8 cellular contexts compared by ENCODE assay signal in the genomic region with DNA sequence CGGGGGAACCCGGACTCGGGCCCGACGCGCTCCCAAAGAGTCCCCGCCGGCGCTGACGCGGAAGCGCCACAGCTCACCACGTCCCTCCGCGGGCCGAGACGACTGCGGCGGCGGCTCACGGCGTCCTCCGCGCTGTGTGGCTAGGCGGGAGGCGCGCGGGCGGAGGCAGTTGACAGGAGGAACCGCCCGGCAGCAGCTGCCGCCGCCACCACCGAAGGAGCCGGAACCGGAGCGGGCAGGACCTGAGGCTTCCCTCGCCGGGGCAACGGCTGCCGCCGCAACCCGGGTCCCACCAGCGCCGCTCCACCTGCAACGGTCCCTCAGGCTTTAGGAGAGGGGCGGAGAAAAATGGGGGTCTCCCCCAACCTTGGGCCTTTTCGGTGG. TPM values are rescaled to one million over a fixed set of nuclear protein-coding genes. Genes with fewer than 3 reads are reported as not detected.
DNase-seq lines count a peak whose midpoint lies in the region; ATAC-seq and TF ChIP-seq lines count a peak whose summit lies in the region.

No MANE protein-coding gene starts in this region.

- no peaks in the 10 kb centered on the region for H3K9me3 Mint-ChIP-seq in CD8-positive, alpha-beta memory T cell

- POLR2A ChIA-PET in CD8-positive, alpha-beta memory T cell (lab: Charles Lee), result interaction anchor here (0.6 to 2.8 kb wide), 18 partner anchors 9 to 138 kb away, joined by 3 to 22 read pairs (median 4); no protein-coding TSS in a partner anchor

- peak overlapping the region; percentile 92 to 100 (median 97) for H3K4me3 Mint-ChIP-seq in CD8-positive, alpha-beta memory T cell

- H3K27me3 ChIP-seq in CD8-positive, alpha-beta memory T cell (ENCODE audit: insufficient read depth, low read length, poor library complexity, severe bottlenecking), result no peaks in the 10 kb centered on the region
- no peaks in the 10 kb centered on the region for H3K27me3 ChIP-seq in breast epithelium

- TF ChIP-seq POLR2A in breast epithelium (IDR thresholded peaks at IDR 0.05), result no peak

- H3K4me1 ChIP-seq in CD8-positive, alpha-beta memory T cell (ENCODE audit: insufficient read depth, low read length), result peaks cover 44% of the 10 kb centered on the region
- peaks cover 0 to 4% of the 10 kb centered on the region in 2 donors for H3K4me1 ChIP-seq in breast epithelium

- peak overlapping the region; percentile 95 for H3K4me3 ChIP-seq in CD8-positive, alpha-beta memory T cell (ENCODE audit: low read length)
- H3K4me3 ChIP-seq in breast epithelium, result peak overlapping the region; percentile 93 to 98 (median 95)

- H3K27ac Mint-ChIP-seq in CD8-positive, alpha-beta memory T cell, result peak overlapping the region; percentile 92 to 97 (median 96)

- H3K4me1 Mint-ChIP-seq in CD8-positive, alpha-beta memory T cell, result peaks cover 55 to 65% (median 61%) of the 10 kb centered on the region in 3 donors

- ATAC-seq in GM19395 (IDR thresholded peaks at IDR 0.05; ENCODE audit: unreplicated experiment), result peak; percentile 46

- peak in 4 of 5 donors; percentile 54 to 81 (median 66) for DNase-seq in CD8-positive, alpha-beta memory T cell
- DNase-seq in HUDEP-2 (lab: John Stamatoyannopoulos, UW; ENCODE audit: unreplicated experiment in 76 of 76), result peak in 42 of 76 experiments; percentile 11 to 75 (median 34)
- DNase-seq in T-helper 9 cell, result peak; percentile 54
- DNase-seq in breast epithelium (ENCODE audit: low spot score in 2 of 2), result peak; percentile 22 to 54
- DNase-seq in iris pigment epithelial cell (ENCODE audit: low read depth), result peak; percentile 72
- peak; percentile 45 to 60 for DNase-seq in stimulated activated CD4-positive, alpha-beta T cell treated with anti-CD3 and anti-CD28 coated beads, Interleukin-15, amount 100 ng/mL, for 1 hour (ENCODE audit: low read depth in 1 of 2, low spot score in 1 of 2)
- no peak for DNase-seq in DMS114 treated with DMSO at 0.1 percent for 48 hours (lab: John Stamatoyannopoulos, UW; ENCODE audit: unreplicated experiment)

- peak overlapping the region; percentile 99 for H3K27ac ChIP-seq in CD8-positive, alpha-beta memory T cell (ENCODE audit: low read depth, low read length)
- H3K27ac ChIP-seq in breast epithelium, result peak overlapping the region; percentile 94 to 96

- peaks cover 0 to 8% of the 10 kb centered on the region in 2 donors for H3K27me3 Mint-ChIP-seq in CD8-positive, alpha-beta memory T cell

- CTCF ChIA-PET in CD8-positive, alpha-beta memory T cell (lab: Charles Lee), result interaction anchor here (0.8 to 3.7 kb wide), 9 partner anchors 10 to 55 kb away, joined by 3 to 32 read pairs (median 4); no protein-coding TSS in a partner anchor

- H3K36me3 Mint-ChIP-seq in CD8-positive, alpha-beta memory T cell, result peaks cover 0 to 42% (median 17%) of the 10 kb centered on the region in 3 donors

- H3K9me3 ChIP-seq in CD8-positive, alpha-beta memory T cell (ENCODE audit: low read length), result no peaks in the 10 kb centered on the region
- no peaks in the 10 kb centered on the region for H3K9me3 ChIP-seq in breast epithelium

- intact Hi-C loops in breast epithelium (cut with DNase I; ENCODE audit: low total_unique reads), result loop anchor here (1.0 kb wide), 1 partner anchor 15 kb away; no protein-coding TSS in a partner anchor

- TF ChIP-seq CTCF in breast epithelium (IDR thresholded peaks at IDR 0.05), result no peak

- H3K36me3 ChIP-seq in CD8-positive, alpha-beta memory T cell (ENCODE audit: insufficient read depth, low read length), result peaks cover 8% of the 10 kb centered on the region
- no peaks in the 10 kb centered on the region for H3K36me3 ChIP-seq in breast epithelium

RNA-seq across cellular contexts. Expression of a gene that starts 0.3 kb away (rescaled TPM):
- total RNA-seq in CD8-positive, alpha-beta memory T cell, result 10 to 100 TPM; 43.8 TPM
- 51.5 TPM for polyA plus RNA-seq in CD8-positive, alpha-beta memory T cell
- total RNA-seq in breast epithelium, result 10 to 100 TPM; 29.5 to 51.1 (median 31.0) TPM
